In genomic region chr9:94139672-94140417, GRCh38 we compare ENCODE assay signal across 10 cellular contexts. TPM values are rescaled to one million over a fixed set of nuclear protein-coding genes. Genes with fewer than 3 reads are reported as not detected.
DNase-seq lines count a peak whose midpoint lies in the region; ATAC-seq and TF ChIP-seq lines count a peak whose summit lies in the region.
"Had no signal": no experiment of that assay in that cellular context is flagged by ENCODE, and none has a peak within 500 bp of the region (broad histone marks: within the 10 kb centered on the region; RNA-seq: fewer than 3 reads in every experiment).

No MANE protein-coding gene starts in this region.

- peaks cover 21% of the 10 kb centered on the region for H3K4me1 Mint-ChIP-seq in neural progenitor cell

- H3K4me1 ChIP-seq in Peyer's patch (peaks cover 0 to 12% (median 0%) of the 10 kb centered on the region in 4 donors), neural progenitor cell (no peaks in the 10 kb centered on the region)

- H3K4me3 ChIP-seq in Peyer's patch (no peak overlapping the region), neural progenitor cell (no peak overlapping the region), H7 (ENCODE audit: insufficient read depth, low read depth, low read length) (no peak overlapping the region)

- ATAC-seq in esophagus mucosa = peak; percentile 72
- ATAC-seq in GM18858 (IDR thresholded peaks at IDR 0.05; ENCODE audit: unreplicated experiment) = no peak

- no peaks in the 10 kb centered on the region for H3K27me3 Mint-ChIP-seq in neural progenitor cell (ENCODE audit: insufficient read depth, low read depth)

- H3K36me3 ChIP-seq in Peyer's patch (no peaks in the 10 kb centered on the region), neural progenitor cell (no peaks in the 10 kb centered on the region), H7 (replicated peaks; ENCODE audit: control insufficient read depth, insufficient read depth, low read length) (no peaks in the 10 kb centered on the region)

- no peaks in the 10 kb centered on the region for H3K9me3 ChIP-seq in Peyer's patch
- no peaks in the 10 kb centered on the region for H3K9me3 ChIP-seq in neural progenitor cell (ENCODE audit: low read depth)

- H3K36me3 Mint-ChIP-seq in neural progenitor cell = no peaks in the 10 kb centered on the region

- H3K9ac ChIP-seq in neural progenitor cell = no peak overlapping the region
- H3K9ac ChIP-seq: KMS-11 had no signal

- no peak overlapping the region for H2AFZ ChIP-seq in neural progenitor cell (replicated peaks)

- no peak overlapping the region for H3K4me2 ChIP-seq in neural progenitor cell
- H3K4me2 ChIP-seq: KMS-11 had no signal

- H3K4me3 Mint-ChIP-seq in neural progenitor cell = no peak overlapping the region

- no peak for TF ChIP-seq POLR2A in Peyer's patch (IDR thresholded peaks at IDR 0.05)

- no peaks in the 10 kb centered on the region for H3K79me2 ChIP-seq in neural progenitor cell (ENCODE audit: low read depth)

- H3K27ac Mint-ChIP-seq in neural progenitor cell = peak overlapping the region; percentile 78

- no peaks in the 10 kb centered on the region for H4K20me1 ChIP-seq in neural progenitor cell (ENCODE audit: low read depth)

- DNase-seq in AG08395 (ENCODE audit: low spot score) (peak; percentile 96), Peyer's patch (peak; percentile 25 to 73 (median 52)), neural progenitor cell (ENCODE audit: low spot score) (no peak), NCI-H1092 (lab: John Stamatoyannopoulos, UW) (no peak), H7 (no peak)
- DNase-seq in activated naive CD4-positive, alpha-beta T cell treated with anti-CD3 and anti-CD28 coated beads, Interleukin-2, amount 50 U/mL, for 16 hours = no peak
- DNase-seq: stimulated activated naive CD4-positive, alpha-beta T cell had no signal

- peak overlapping the region; percentile 50 to 80 (median 51) for H3K27ac ChIP-seq in Peyer's patch
- no peak overlapping the region for H3K27ac ChIP-seq in neural progenitor cell
- H3K27ac ChIP-seq: KMS-11 had no signal

- H3F3A ChIP-seq in neural progenitor cell (ENCODE audit: low read depth) = no peaks in the 10 kb centered on the region

- TF ChIP-seq CTCF in Peyer's patch (IDR thresholded peaks at IDR 0.05) (no peak), neural progenitor cell (IDR thresholded peaks at IDR 0.05) (no peak)

- no peaks in the 10 kb centered on the region for H3K9me3 Mint-ChIP-seq in neural progenitor cell

- H3K27me3 ChIP-seq in Peyer's patch = no peaks in the 10 kb centered on the region
- H3K27me3 ChIP-seq in neural progenitor cell = no peaks in the 10 kb centered on the region
- H3K27me3 ChIP-seq in H7 (ENCODE audit: control insufficient read depth, insufficient read depth, low read length) = no peaks in the 10 kb centered on the region

RNA-seq across cellular contexts. Expression of gene PTPDC1, which starts 55.6 kb away (rescaled TPM):
- 10 to 100 TPM in 2 of 4 donors, 1 to 10 TPM in 2; 7.2 to 15.7 (median 9.4) TPM for total RNA-seq in Peyer's patch
- total RNA-seq in esophagus mucosa = 1.6 TPM
- 14.4 and 15.9 TPM in 2 replicates for total RNA-seq in neural progenitor cell (ENCODE audit: low replicate concordance)
- 8.5 and 15.4 TPM in 2 replicates for total RNA-seq in H7 (2014; rRNA removed; shearing (Covaris generic))

Comparison
In these comparisons a context has a peak if more than half of its experiments do, and no peak if none do; other contexts are left out.
1. DNase-seq: peak in AG08395 (single experiment) and Peyer's patch (3 of 3); none in neural progenitor cell (single experiment), NCI-H1092 (single experiment), H7 (single experiment) and activated naive CD4-positive, alpha-beta T cell treated with anti-CD3 and anti-CD28 coated beads, Interleukin-2, amount 50 U/mL, for 16 hours (single experiment).